In genomic region chr5:113871972-113872371, GRCh38 we compare ENCODE assay signal across 26 cellular contexts.
"Had no signal": no experiment of that assay in that cellular context is flagged by ENCODE, and none has a peak within 500 bp of the region (broad histone marks: within the 10 kb centered on the region; RNA-seq: fewer than 3 reads in every experiment).

No MANE protein-coding gene starts in this region.

- ATAC-seq: effector memory CD8-positive, alpha-beta T cell; esophagus mucosa; gastrocnemius medialis; left colon; left lobe of liver; left ventricle myocardium superior; naive thymus-derived CD4-positive, alpha-beta T cell had no signal

- H3K27ac ChIP-seq: colonic mucosa, epithelial cell of prostate, esophagus squamous epithelium, gastrocnemius medialis, hepatocyte had no signal

- H3K36me3 ChIP-seq: colonic mucosa, esophagus squamous epithelium, gastrocnemius medialis had no signal

- H3K9me3 ChIP-seq: colonic mucosa, esophagus squamous epithelium, gastrocnemius medialis had no signal

- H3K4me1 ChIP-seq: colonic mucosa, esophagus squamous epithelium, gastrocnemius medialis had no signal

- DNase-seq: colonic mucosa; cortex of kidney; effector CD8-positive, alpha-beta T cell; effector memory CD8-positive, alpha-beta T cell; endodermal cell; erythroblast; esophagus squamous epithelium; foreskin fibroblast; foreskin melanocyte; gastrocnemius medialis; glutamatergic neuron; head of caudate nucleus; hypothalamus; immature natural killer cell; islet precursor cell; kidney; kidney glomerular epithelial cell; left colon; left ventricle myocardium superior; mesendoderm; midbrain; naive thymus-derived CD4-positive, alpha-beta T cell had no signal

- H3K27me3 ChIP-seq: colonic mucosa, esophagus squamous epithelium, gastrocnemius medialis, hepatocyte had no signal

- H3K4me3 ChIP-seq: colonic mucosa, esophagus squamous epithelium, gastrocnemius medialis, hepatocyte had no signal
